In genomic region chr17:71234349-71234748, GRCh38 we compare ENCODE assay signal across 17 cellular contexts.
"Had no signal": no experiment of that assay in that cellular context is flagged by ENCODE, and none has a peak within 500 bp of the region (broad histone marks: within the 10 kb centered on the region; RNA-seq: fewer than 3 reads in every experiment).

No MANE protein-coding gene starts in this region.

- H3K79me2 ChIP-seq: hepatocyte had no signal

- H3K4me1 ChIP-seq: esophagus muscularis mucosa, left ventricle myocardium inferior, lower lobe of right lung, neural progenitor cell, right atrium auricular region, sigmoid colon had no signal

- H3K27ac ChIP-seq: epithelial cell of prostate, esophagus muscularis mucosa, hepatocyte, left ventricle myocardium inferior, lower lobe of right lung, neural progenitor cell, ovary, right atrium auricular region, sigmoid colon, skin epidermis had no signal

- H3K9ac ChIP-seq: neural progenitor cell had no signal

- H3K36me3 ChIP-seq: esophagus muscularis mucosa, left ventricle myocardium inferior, lower lobe of right lung, neural progenitor cell, ovary, right atrium auricular region, sigmoid colon had no signal

- DNase-seq: effector memory CD8-positive, alpha-beta T cell; foreskin melanocyte; head of caudate nucleus; kidney; left cardiac atrium; left ventricle myocardium inferior; lower lobe of right lung; nucleus accumbens; ovary; sigmoid colon; stimulated activated naive CD4-positive, alpha-beta T cell treated with Interleukin-2 at 50 U/mL for 16 hours had no signal

- H3K4me2 ChIP-seq: hepatocyte, neural progenitor cell had no signal

- H2AFZ ChIP-seq: hepatocyte, neural progenitor cell had no signal

- H3K4me3 ChIP-seq: esophagus muscularis mucosa, hepatocyte, left ventricle myocardium inferior, lower lobe of right lung, neural progenitor cell, ovary, right atrium auricular region, sigmoid colon, skin epidermis had no signal

- FAIRE-seq: kidney had no signal

- H3K27me3 ChIP-seq: esophagus muscularis mucosa, hepatocyte, neural progenitor cell, ovary, right atrium auricular region, sigmoid colon had no signal
